ENCODE assay signal across 1 cellular context in the genomic region with DNA sequence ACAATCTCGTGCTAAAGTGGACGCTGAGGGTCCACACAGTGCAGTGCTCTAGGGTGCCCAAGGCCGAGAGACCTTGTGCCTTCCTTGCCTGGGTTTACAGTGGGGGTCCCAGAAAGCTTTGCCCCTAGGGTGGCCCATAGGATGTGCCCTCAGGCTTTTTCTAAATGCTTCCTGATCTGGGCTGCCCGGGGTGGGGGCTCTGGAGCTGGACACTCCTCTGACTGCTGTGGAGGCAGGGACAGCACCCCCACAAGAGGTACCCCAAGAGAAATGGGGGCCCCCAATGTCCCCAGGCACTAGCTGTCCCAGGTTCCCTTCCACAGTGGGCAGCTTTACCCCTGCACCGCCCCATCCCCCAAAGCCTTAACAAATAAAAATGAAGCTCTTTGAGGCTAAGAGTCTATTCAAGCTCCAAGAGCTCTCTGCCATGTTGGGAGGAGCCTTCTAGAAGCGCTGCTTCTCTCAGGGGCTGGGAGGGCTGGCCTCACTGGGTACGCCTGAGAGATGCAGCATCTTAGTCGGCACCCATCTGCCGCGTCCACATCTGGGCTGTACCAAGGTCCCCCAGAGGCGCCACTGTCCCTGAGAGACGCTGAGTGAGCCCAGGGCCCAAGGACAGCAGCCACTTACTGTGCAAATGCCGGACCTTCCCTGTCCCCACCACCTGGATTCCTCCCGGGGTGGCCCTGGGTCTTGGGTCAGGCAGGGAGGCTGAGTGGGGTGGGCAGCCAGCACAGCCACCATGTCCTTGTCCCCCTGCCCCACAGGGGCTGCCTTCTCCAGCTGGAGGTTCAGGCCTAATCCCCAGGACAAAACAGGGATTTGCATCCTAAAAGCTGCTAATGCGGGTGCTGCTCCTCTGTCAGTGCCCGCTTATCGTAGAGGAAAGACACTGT.
TF ChIP-seq lines count a peak whose summit lies in the region.

No MANE protein-coding gene starts in this region.

TF ChIP-seq in HepG2, 621 proteins besides CTCF, POLR2A, EP300 and RAD21 (continued from another document):
- TF ChIP-seq, protein P1, sequence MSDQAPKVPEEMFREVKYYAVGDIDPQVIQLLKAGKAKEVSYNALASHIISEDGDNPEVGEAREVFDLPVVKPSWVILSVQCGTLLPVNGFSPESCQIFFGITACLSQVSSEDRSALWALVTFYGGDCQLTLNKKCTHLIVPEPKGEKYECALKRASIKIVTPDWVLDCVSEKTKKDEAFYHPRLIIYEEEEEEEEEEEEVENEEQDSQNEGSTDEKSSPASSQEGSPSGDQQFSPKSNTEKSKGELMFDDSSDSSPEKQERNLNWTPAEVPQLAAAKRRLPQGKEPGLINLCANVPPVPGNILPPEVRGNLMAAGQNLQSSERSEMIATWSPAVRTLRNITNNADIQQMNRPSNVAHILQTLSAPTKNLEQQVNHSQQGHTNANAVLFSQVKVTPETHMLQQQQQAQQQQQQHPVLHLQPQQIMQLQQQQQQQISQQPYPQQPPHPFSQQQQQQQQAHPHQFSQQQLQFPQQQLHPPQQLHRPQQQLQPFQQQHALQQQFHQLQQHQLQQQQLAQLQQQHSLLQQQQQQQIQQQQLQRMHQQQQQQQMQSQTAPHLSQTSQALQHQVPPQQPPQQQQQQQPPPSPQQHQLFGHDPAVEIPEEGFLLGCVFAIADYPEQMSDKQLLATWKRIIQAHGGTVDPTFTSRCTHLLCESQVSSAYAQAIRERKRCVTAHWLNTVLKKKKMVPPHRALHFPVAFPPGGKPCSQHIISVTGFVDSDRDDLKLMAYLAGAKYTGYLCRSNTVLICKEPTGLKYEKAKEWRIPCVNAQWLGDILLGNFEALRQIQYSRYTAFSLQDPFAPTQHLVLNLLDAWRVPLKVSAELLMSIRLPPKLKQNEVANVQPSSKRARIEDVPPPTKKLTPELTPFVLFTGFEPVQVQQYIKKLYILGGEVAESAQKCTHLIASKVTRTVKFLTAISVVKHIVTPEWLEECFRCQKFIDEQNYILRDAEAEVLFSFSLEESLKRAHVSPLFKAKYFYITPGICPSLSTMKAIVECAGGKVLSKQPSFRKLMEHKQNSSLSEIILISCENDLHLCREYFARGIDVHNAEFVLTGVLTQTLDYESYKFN (CRISPR knock-in tag; conservative IDR thresholded peaks at IDR 0.05), result 0 out of 2 replicates have a peak, but pooled peaks have one; percentile 3
